ENCODE assay signal across 1 cellular context in genomic region chr21:41750532-41751151, GRCh38.
TF ChIP-seq lines count a peak whose summit lies in the region.

No MANE protein-coding gene starts in this region.

TF ChIP-seq in HepG2, 621 proteins besides CTCF, POLR2A, EP300 and RAD21 (continued from another document and continues in another):
- TF ChIP-seq ZBTB43 (CRISPR knock-in tag; conservative IDR thresholded peaks at IDR 0.05) (no peak), TBP (CRISPR knock-in tag; IDR thresholded peaks at IDR 0.05) (no peak), TBX2 (CRISPR knock-in tag; IDR thresholded peaks at IDR 0.05; ENCODE audit: borderline replicate concordance) (peak; percentile 81), MTERF4 (CRISPR knock-in tag; IDR thresholded peaks at IDR 0.05) (no peak), ZNF17 (CRISPR knock-in tag; IDR thresholded peaks at IDR 0.05) (no peak), ZNF446 (CRISPR knock-in tag; IDR thresholded peaks at IDR 0.05) (no peak), ZNF644 (CRISPR knock-in tag; IDR thresholded peaks at IDR 0.05; ENCODE audit: low read depth) (no peak), ZNF530 (CRISPR knock-in tag; IDR thresholded peaks at IDR 0.05; ENCODE audit: low read depth) (no peak), GPN1 (CRISPR knock-in tag; IDR thresholded peaks at IDR 0.05; ENCODE audit: borderline replicate concordance) (no peak), NFKBIZ (CRISPR knock-in tag; IDR thresholded peaks at IDR 0.05) (peak; percentile 54; the same call in 1 of the 2 replicates), TGIF2 (CRISPR knock-in tag; IDR thresholded peaks at IDR 0.05) (no peak), TRIM24 (CRISPR knock-in tag; IDR thresholded peaks at IDR 0.05) (no peak), RBM22 (optimal IDR thresholded peaks at IDR 0.05; ENCODE audit: low read length) (no peak), RARG (CRISPR knock-in tag; IDR thresholded peaks at IDR 0.05; ENCODE audit: low read depth) (no peak), HIC2 (CRISPR knock-in tag; IDR thresholded peaks at IDR 0.05; ENCODE audit: low read depth) (no peak), ZSCAN29 (CRISPR knock-in tag; conservative IDR thresholded peaks at IDR 0.05) (0 out of 2 replicates have a peak, but pooled peaks have one; percentile 31), ZNF878 (CRISPR knock-in tag; IDR thresholded peaks at IDR 0.05) (no peak), SAFB2 (CRISPR knock-in tag; IDR thresholded peaks at IDR 0.05; ENCODE audit: borderline replicate concordance, low read depth) (no peak), ZNF558 (CRISPR knock-in tag; IDR thresholded peaks at IDR 0.05; ENCODE audit: borderline replicate concordance) (no peak), BRCA1 (CRISPR knock-in tag; IDR thresholded peaks at IDR 0.05) (no peak), ZNF34 (CRISPR knock-in tag; IDR thresholded peaks at IDR 0.05; ENCODE audit: borderline replicate concordance) (no peak), NFE2L2 (IDR thresholded peaks at IDR 0.05; ENCODE audit: low read length) (no peak), ZNF260 (CRISPR knock-in tag; IDR thresholded peaks at IDR 0.05; ENCODE audit: borderline replicate concordance, low read depth) (no peak), LBX2 (CRISPR knock-in tag; IDR thresholded peaks at IDR 0.05; ENCODE audit: borderline replicate concordance) (no peak), ZNF337 (CRISPR knock-in tag; IDR thresholded peaks at IDR 0.05; ENCODE audit: borderline replicate concordance, low read depth) (no peak), E2F5 (CRISPR knock-in tag; conservative IDR thresholded peaks at IDR 0.05) (no peak), SP2 (CRISPR knock-in tag; IDR thresholded peaks at IDR 0.05) (no peak), ZSCAN9 (CRISPR knock-in tag; IDR thresholded peaks at IDR 0.05; ENCODE audit: borderline replicate concordance) (no peak; the same call in 1 of the 2 replicates), ZNF230 (CRISPR knock-in tag; IDR thresholded peaks at IDR 0.05) (no peak), MAFF (IDR thresholded peaks at IDR 0.05; ENCODE audit: low read depth, low read length) (no peak), ELF3 (CRISPR knock-in tag; IDR thresholded peaks at IDR 0.05) (peak; percentile 33; the same call in 1 of the 2 replicates), MIER3 (CRISPR knock-in tag; IDR thresholded peaks at IDR 0.05; ENCODE audit: borderline replicate concordance) (peak; percentile 63; the same call in 1 of the 2 replicates), ZNF670 (CRISPR knock-in tag; IDR thresholded peaks at IDR 0.05; ENCODE audit: borderline replicate concordance) (no peak), SALL2 (CRISPR knock-in tag; IDR thresholded peaks at IDR 0.05) (no peak)
- TF ChIP-seq, protein P1, sequence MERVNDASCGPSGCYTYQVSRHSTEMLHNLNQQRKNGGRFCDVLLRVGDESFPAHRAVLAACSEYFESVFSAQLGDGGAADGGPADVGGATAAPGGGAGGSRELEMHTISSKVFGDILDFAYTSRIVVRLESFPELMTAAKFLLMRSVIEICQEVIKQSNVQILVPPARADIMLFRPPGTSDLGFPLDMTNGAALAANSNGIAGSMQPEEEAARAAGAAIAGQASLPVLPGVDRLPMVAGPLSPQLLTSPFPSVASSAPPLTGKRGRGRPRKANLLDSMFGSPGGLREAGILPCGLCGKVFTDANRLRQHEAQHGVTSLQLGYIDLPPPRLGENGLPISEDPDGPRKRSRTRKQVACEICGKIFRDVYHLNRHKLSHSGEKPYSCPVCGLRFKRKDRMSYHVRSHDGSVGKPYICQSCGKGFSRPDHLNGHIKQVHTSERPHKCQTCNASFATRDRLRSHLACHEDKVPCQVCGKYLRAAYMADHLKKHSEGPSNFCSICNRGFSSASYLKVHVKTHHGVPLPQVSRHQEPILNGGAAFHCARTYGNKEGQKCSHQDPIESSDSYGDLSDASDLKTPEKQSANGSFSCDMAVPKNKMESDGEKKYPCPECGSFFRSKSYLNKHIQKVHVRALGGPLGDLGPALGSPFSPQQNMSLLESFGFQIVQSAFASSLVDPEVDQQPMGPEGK (CRISPR knock-in tag; IDR thresholded peaks at IDR 0.05), result peak; percentile 85
- TF ChIP-seq, protein P2, sequence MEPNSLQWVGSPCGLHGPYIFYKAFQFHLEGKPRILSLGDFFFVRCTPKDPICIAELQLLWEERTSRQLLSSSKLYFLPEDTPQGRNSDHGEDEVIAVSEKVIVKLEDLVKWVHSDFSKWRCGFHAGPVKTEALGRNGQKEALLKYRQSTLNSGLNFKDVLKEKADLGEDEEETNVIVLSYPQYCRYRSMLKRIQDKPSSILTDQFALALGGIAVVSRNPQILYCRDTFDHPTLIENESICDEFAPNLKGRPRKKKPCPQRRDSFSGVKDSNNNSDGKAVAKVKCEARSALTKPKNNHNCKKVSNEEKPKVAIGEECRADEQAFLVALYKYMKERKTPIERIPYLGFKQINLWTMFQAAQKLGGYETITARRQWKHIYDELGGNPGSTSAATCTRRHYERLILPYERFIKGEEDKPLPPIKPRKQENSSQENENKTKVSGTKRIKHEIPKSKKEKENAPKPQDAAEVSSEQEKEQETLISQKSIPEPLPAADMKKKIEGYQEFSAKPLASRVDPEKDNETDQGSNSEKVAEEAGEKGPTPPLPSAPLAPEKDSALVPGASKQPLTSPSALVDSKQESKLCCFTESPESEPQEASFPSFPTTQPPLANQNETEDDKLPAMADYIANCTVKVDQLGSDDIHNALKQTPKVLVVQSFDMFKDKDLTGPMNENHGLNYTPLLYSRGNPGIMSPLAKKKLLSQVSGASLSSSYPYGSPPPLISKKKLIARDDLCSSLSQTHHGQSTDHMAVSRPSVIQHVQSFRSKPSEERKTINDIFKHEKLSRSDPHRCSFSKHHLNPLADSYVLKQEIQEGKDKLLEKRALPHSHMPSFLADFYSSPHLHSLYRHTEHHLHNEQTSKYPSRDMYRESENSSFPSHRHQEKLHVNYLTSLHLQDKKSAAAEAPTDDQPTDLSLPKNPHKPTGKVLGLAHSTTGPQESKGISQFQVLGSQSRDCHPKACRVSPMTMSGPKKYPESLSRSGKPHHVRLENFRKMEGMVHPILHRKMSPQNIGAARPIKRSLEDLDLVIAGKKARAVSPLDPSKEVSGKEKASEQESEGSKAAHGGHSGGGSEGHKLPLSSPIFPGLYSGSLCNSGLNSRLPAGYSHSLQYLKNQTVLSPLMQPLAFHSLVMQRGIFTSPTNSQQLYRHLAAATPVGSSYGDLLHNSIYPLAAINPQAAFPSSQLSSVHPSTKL (CRISPR knock-in tag; IDR thresholded peaks at IDR 0.05), result peak; percentile 85
- TF ChIP-seq, protein P3, sequence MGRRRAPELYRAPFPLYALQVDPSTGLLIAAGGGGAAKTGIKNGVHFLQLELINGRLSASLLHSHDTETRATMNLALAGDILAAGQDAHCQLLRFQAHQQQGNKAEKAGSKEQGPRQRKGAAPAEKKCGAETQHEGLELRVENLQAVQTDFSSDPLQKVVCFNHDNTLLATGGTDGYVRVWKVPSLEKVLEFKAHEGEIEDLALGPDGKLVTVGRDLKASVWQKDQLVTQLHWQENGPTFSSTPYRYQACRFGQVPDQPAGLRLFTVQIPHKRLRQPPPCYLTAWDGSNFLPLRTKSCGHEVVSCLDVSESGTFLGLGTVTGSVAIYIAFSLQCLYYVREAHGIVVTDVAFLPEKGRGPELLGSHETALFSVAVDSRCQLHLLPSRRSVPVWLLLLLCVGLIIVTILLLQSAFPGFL (CRISPR knock-in tag; IDR thresholded peaks at IDR 0.05), result no peak
- TF ChIP-seq, protein P4, sequence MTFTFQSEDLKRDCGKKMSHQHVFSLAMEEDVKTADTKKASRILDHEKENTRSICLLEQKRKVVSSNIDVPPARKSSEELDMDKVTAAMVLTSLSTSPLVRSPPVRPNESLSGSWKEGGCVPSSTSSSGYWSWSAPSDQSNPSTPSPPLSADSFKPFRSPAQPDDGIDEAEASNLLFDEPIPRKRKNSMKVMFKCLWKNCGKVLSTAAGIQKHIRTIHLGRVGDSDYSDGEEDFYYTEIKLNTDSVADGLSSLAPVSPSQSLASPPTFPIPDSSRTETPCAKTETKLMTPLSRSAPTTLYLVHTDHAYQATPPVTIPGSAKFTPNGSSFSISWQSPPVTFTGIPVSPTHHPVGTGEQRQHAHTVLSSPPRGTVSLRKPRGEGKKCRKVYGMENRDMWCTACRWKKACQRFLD (CRISPR knock-in tag; IDR thresholded peaks at IDR 0.05; ENCODE audit: borderline replicate concordance), result no peak
- TF ChIP-seq, protein P5, sequence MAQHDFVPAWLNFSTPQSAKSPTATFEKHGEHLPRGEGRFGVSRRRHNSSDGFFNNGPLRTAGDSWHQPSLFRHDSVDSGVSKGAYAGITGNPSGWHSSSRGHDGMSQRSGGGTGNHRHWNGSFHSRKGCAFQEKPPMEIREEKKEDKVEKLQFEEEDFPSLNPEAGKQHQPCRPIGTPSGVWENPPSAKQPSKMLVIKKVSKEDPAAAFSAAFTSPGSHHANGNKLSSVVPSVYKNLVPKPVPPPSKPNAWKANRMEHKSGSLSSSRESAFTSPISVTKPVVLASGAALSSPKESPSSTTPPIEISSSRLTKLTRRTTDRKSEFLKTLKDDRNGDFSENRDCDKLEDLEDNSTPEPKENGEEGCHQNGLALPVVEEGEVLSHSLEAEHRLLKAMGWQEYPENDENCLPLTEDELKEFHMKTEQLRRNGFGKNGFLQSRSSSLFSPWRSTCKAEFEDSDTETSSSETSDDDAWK (CRISPR knock-in tag; IDR thresholded peaks at IDR 0.05), result no peak
- TF ChIP-seq, protein P6, sequence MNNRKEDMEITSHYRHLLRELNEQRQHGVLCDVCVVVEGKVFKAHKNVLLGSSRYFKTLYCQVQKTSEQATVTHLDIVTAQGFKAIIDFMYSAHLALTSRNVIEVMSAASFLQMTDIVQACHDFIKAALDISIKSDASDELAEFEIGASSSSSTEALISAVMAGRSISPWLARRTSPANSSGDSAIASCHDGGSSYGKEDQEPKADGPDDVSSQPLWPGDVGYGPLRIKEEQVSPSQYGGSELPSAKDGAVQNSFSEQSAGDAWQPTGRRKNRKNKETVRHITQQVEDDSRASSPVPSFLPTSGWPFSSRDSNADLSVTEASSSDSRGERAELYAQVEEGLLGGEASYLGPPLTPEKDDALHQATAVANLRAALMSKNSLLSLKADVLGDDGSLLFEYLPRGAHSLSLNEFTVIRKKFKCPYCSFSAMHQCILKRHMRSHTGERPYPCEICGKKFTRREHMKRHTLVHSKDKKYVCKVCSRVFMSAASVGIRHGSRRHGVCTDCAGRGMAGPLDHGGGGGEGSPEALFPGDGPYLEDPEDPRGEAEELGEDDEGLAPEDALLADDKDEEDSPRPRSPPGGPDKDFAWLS (CRISPR knock-in tag; IDR thresholded peaks at IDR 0.05; ENCODE audit: borderline replicate concordance), result no peak
